In the genomic region with DNA sequence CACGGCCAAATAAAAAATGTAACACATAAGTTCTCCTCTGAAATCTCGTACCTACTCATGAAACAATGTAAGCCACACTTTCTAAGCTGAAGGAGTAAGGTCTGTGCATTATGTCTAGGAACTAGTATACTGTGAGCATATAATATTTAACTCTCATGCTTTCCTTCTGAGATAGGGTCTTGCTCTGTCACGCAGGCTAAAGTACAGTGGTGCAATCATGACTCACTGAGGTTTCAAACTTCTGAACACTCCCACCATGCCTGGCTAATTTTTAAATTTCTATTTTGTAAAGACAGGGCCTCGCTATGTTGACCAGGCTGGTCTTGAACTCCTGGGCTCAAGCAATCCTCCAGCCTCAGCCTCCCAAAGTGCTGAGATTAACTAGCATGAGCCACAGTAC, we compare ENCODE assay signal across 15 cellular contexts.
"Had no signal": no experiment of that assay in that cellular context is flagged by ENCODE, and none has a peak within 500 bp of the region (broad histone marks: within the 10 kb centered on the region; RNA-seq: fewer than 3 reads in every experiment).

No MANE protein-coding gene starts in this region.

- H3K9me3 ChIP-seq: tibial artery, uterus had no signal

- H3K27ac ChIP-seq: skin epidermis, tibial artery, uterus had no signal

- H3K27me3 ChIP-seq: tibial artery, uterus had no signal

- H3K36me3 ChIP-seq: uterus had no signal

- H3K4me1 ChIP-seq: tibial artery, uterus had no signal

- H3K4me3 ChIP-seq: skin epidermis, tibial artery, uterus had no signal

- DNase-seq: activated CD4-positive, CD25-positive, alpha-beta regulatory T cell treated with anti-CD3 and anti-CD28 coated beads, Interleukin-2, amount 50 U/mL, for 72 hours; activated effector memory CD4-positive, alpha-beta T cell treated with anti-CD3 and anti-CD28 coated beads, Interleukin-2, amount 50 U/mL, for 16 hours; amniotic stem cell; effector CD8-positive, alpha-beta T cell; hippocampal formation; kidney glomerular epithelial cell; posterior cingulate gyrus; stimulated activated CD4-positive, alpha-beta T cell treated with anti-CD3 and anti-CD28 coated beads, Interleukin-15, amount 100 ng/mL, for 24 hours; stimulated activated CD4-positive, alpha-beta T cell treated with anti-CD3 and anti-CD28 coated beads, Interleukin-4, amount 100 ng/mL, for 1 hour; stimulated activated naive B cell treated with anti-CD40 and anti-IgM and Interleukin-4, amounts not matched to agents 10 μg/mL and 1 μg/mL and 100 μg/mL, for 72 hours; T-cell; T-helper 9 cell; tibial artery; uterus had no signal
